In the genomic region with DNA sequence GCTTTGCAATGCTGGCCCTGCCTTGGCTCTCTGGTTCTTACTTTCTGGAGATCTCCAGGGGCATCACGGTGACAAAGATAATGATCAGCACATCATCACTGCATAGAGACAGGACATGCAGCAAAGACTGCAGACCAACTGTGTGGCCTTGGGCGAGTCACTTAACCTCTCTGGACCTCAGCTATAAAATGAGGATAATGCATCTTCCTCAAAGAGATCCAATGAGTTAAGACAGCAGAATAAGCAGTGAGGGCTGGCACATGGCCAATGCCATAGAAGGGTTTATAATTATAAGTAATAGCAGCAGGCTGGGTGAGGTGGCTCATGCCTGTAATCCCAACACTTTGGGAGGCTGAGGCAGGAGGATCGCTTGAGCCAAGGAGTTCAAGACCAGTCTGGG, we compare ENCODE assay signal across 18 cellular contexts. TPM values are rescaled to one million over a fixed set of nuclear protein-coding genes. Genes with fewer than 3 reads are reported as not detected.
DNase-seq lines count a peak whose midpoint lies in the region; ATAC-seq and TF ChIP-seq lines count a peak whose summit lies in the region.
"Had no signal": no experiment of that assay in that cellular context is flagged by ENCODE, and none has a peak within 500 bp of the region (broad histone marks: within the 10 kb centered on the region; RNA-seq: fewer than 3 reads in every experiment).

No MANE protein-coding gene starts in this region.

- H2AK5ac ChIP-seq in mesendoderm (ENCODE audit: low read length) = no peak overlapping the region

- H3K4me3 ChIP-seq in A673 (ENCODE audit: low read depth, low read length, poor library complexity, severe bottlenecking) = no peak overlapping the region
- H3K4me3 ChIP-seq in foreskin fibroblast (ENCODE audit: low read depth in 1 of 2, low read length in 2 of 2) = no peak overlapping the region
- no peak overlapping the region for H3K4me3 ChIP-seq in mesendoderm (ENCODE audit: low read length)
- no peak overlapping the region for H3K4me3 ChIP-seq in left lung
- H3K4me3 ChIP-seq: GM12878, PC-9, SK-N-MC had no signal

- no peak overlapping the region for H3K23ac ChIP-seq in mesendoderm (ENCODE audit: low read length)

- no peak overlapping the region for H3K9ac ChIP-seq in mesendoderm (ENCODE audit: low read length)

- no peak for ATAC-seq in left lung
- ATAC-seq: GM12878, HCT116, T-cell had no signal

- H3K4me1 ChIP-seq in A673 (ENCODE audit: insufficient read depth, low read length, poor library complexity, severe bottlenecking) = no peaks in the 10 kb centered on the region
- no peaks in the 10 kb centered on the region for H3K4me1 ChIP-seq in mesendoderm (ENCODE audit: control insufficient read depth, low read depth, low read length)
- peaks cover 0 to 5% of the 10 kb centered on the region in 2 donors for H3K4me1 ChIP-seq in left lung

- TF ChIP-seq CTCF in A673 (conservative IDR thresholded peaks at IDR 0.05; ENCODE audit: low read depth, low read length) (no peak), foreskin fibroblast (IDR thresholded peaks at IDR 0.05; ENCODE audit: low read depth, low read length) (no peak), left lung (IDR thresholded peaks at IDR 0.05) (no peak)

- H3K18ac ChIP-seq in mesendoderm (ENCODE audit: low read length) = no peak overlapping the region

- H3K79me1 ChIP-seq in mesendoderm (ENCODE audit: low read length) = no peaks in the 10 kb centered on the region

- CTCF ChIA-PET in A673 (lab: Charles Lee) = no interaction called here

- no peak overlapping the region for H3K4me2 ChIP-seq in mesendoderm (ENCODE audit: low read length)
- H3K4me2 ChIP-seq: PC-9 had no signal

- H2BK120ac ChIP-seq in mesendoderm (ENCODE audit: low read depth, low read length) = no peak overlapping the region

- H3K27me3 ChIP-seq in A673 (replicated peaks; ENCODE audit: insufficient read depth, low read depth, low read length, poor library complexity) (peaks cover 36% of the 10 kb centered on the region), mesendoderm (ENCODE audit: insufficient read depth, low read length, poor library complexity) (no peaks in the 10 kb centered on the region), left lung (peaks cover 0 to 55% of the 10 kb centered on the region in 2 donors)

- intact Hi-C loops in A673 (cut with micrococcal nuclease; ENCODE audit: unreplicated experiment) = no loop called here
- intact Hi-C loops in left lung (cut with DNase I) = no loop called here

- no peak overlapping the region for H3K27ac ChIP-seq in A673 (ENCODE audit: low read depth, low read length, poor library complexity, severe bottlenecking)
- no peak overlapping the region for H3K27ac ChIP-seq in mesendoderm (ENCODE audit: low read depth, low read length)
- no peak overlapping the region for H3K27ac ChIP-seq in left lung
- H3K27ac ChIP-seq: PC-9, SK-N-MC had no signal

- H3K56ac ChIP-seq in mesendoderm (ENCODE audit: low read length) = no peak overlapping the region

- H2BK5ac ChIP-seq in mesendoderm (ENCODE audit: low read length) = no peak overlapping the region

- H3K36me3 ChIP-seq in A673 (ENCODE audit: insufficient read depth, low read length, poor library complexity, severe bottlenecking) (no peaks in the 10 kb centered on the region), mesendoderm (ENCODE audit: control insufficient read depth, insufficient read depth, low read length) (no peaks in the 10 kb centered on the region), left lung (no peaks in the 10 kb centered on the region)

- no peak overlapping the region for H4K5ac ChIP-seq in mesendoderm (ENCODE audit: low read length)

- H3K79me2 ChIP-seq in mesendoderm (ENCODE audit: control insufficient read depth, insufficient read depth, low read length) = no peaks in the 10 kb centered on the region

- no peak overlapping the region for H2BK15ac ChIP-seq in mesendoderm (replicated peaks; ENCODE audit: low read depth)

- H3K9me3 ChIP-seq in A673 (ENCODE audit: low read depth, low read length, poor library complexity, severe bottlenecking) = no peaks in the 10 kb centered on the region
- no peaks in the 10 kb centered on the region for H3K9me3 ChIP-seq in left lung

- WGBS in mesendoderm (ENCODE audit: extremely low coverage, insufficient coverage, low lambda C conversion rate) = no CpG with 5 or more reads among the region's 3 CpGs

- no TSS peak for BruUV-seq in A673 (replicated peaks; lab: Mats Ljungman, UMichigan)

- peak; percentile 29 for DNase-seq in A673 (ENCODE audit: low spot score)
- DNase-seq in EH (ENCODE audit: low read depth) = peak; percentile 14
- DNase-seq in OCI-M1 (lab: John Stamatoyannopoulos, UW) = peak; percentile 15
- DNase-seq in foreskin fibroblast = peak; percentile 24 to 53
- no peak for DNase-seq in mesendoderm
- DNase-seq in SHP77 (lab: John Stamatoyannopoulos, UW) = no peak
- no peak for DNase-seq in left lung
- DNase-seq: CD4-positive, alpha-beta T cell; KG1; NCI-H1417 treated with DMSO at 0.1 percent for 48 hours; NCI-H2029 treated with DMSO at 0.1 percent for 48 hours; PC-9; T-cell had no signal

- POLR2A ChIA-PET in A673 (lab: Charles Lee; ENCODE audit: low non-redundant PET) = no interaction called here

- no peak overlapping the region for H3K4ac ChIP-seq in mesendoderm (ENCODE audit: low read depth, low read length)

- no peak overlapping the region for H4K8ac ChIP-seq in mesendoderm (ENCODE audit: low read depth, low read length)

RNA-seq across cellular contexts. Expression of a gene that starts 2.4 kb away (rescaled TPM):
- total RNA-seq in A673 (2021) (not detected in 2 replicates), left lung (not detected)
- polyA plus RNA-seq in mesendoderm (2013, experiment 1 of 2) = 0.06 TPM
- not detected for polyA plus RNA-seq in mesendoderm (2013, experiment 2 of 2)
- total RNA-seq: CD4-positive, alpha-beta T cell; G401 had no signal
- polyA plus RNA-seq: AG04450 had no signal

RNA-seq across cellular contexts. Expression of a gene that starts 12.0 kb away (rescaled TPM):
- total RNA-seq in A673 (2021) = 0.28 and 0.37 TPM in 2 replicates
- polyA plus RNA-seq in mesendoderm (2013, experiment 1 of 2) = not detected
- polyA plus RNA-seq in mesendoderm (2013, experiment 2 of 2) = 0.07 TPM
- total RNA-seq in left lung = 1 to 10 TPM; 1.1 to 1.9 TPM
- total RNA-seq: G401 had no signal
- polyA plus RNA-seq: AG04450 had no signal

RNA-seq across cellular contexts. Expression of a gene that starts 25.6 kb away (rescaled TPM):
- total RNA-seq in A673 (2021) (82.0 and 90.8 TPM in 2 replicates), left lung (100 to 1,000 TPM; 123 to 148 TPM)
- 81.7 TPM for polyA plus RNA-seq in mesendoderm (2013, experiment 1 of 2)
- 79.2 TPM for polyA plus RNA-seq in mesendoderm (2013, experiment 2 of 2)

RNA-seq across cellular contexts. Expression of a gene that starts 34.7 kb away (rescaled TPM):
- not detected in 2 replicates for total RNA-seq in A673 (2021)
- polyA plus RNA-seq in mesendoderm (2013, experiment 1 of 2) = 0.08 TPM
- polyA plus RNA-seq in mesendoderm (2013, experiment 2 of 2) = 0.13 TPM
- total RNA-seq in left lung = 10 to 100 TPM in 1 of 2 donors, 1 to 10 TPM in 1; 6.5 to 13.8 TPM
- total RNA-seq: G401 had no signal
- polyA plus RNA-seq: AG04450 had no signal

RNA-seq across cellular contexts. Expression of a gene that starts 45.5 kb away (rescaled TPM):
- total RNA-seq in A673 (2021) (1.9 and 2.9 TPM in 2 replicates), left lung (100 to 1,000 TPM in 1 of 2 donors, 10 to 100 TPM in 1; 65.4 to 130 TPM)
- 93.8 TPM for polyA plus RNA-seq in mesendoderm (2013, experiment 1 of 2)
- polyA plus RNA-seq in mesendoderm (2013, experiment 2 of 2) = 95.6 TPM

Comparison
In these comparisons a context has a peak if more than half of its experiments do, and no peak if none do; other contexts are left out.
1. DNase-seq: peak in A673 (single experiment), EH (single experiment), OCI-M1 (single experiment) and foreskin fibroblast (2 of 2); none in mesendoderm (single experiment), SHP77 (0 of 2) and left lung (0 of 2).